ENCODE assay signal across 16 cellular contexts in genomic region chr5:108297042-108297596, GRCh38.
DNase-seq lines count a peak whose midpoint lies in the region; ATAC-seq, FAIRE-seq and TF ChIP-seq lines count a peak whose summit lies in the region.
"Had no signal": no experiment of that assay in that cellular context is flagged by ENCODE, and none has a peak within 500 bp of the region (broad histone marks: within the 10 kb centered on the region; RNA-seq: fewer than 3 reads in every experiment).

No MANE protein-coding gene starts in this region.

- TF ChIP-seq RAD21 in K562 (CRISPR knock-in tag; conservative IDR thresholded peaks at IDR 0.05 in 1 of 2, IDR thresholded peaks at IDR 0.05 in 1 of 2) = no peak

- CTCF ChIA-PET in K562 (lab: Yijun Ruan, JAX; ENCODE audit: low intra/inter-chr PET ratio) = no interaction called here

- no peak for TF ChIP-seq EP300 in K562 (IDR thresholded peaks at IDR 0.05; ENCODE audit: low read length)

- DNase-seq in K562 (ENCODE audit: extremely low read depth in 1 of 4, low spot score in 3 of 4) = no peak
- DNase-seq in activated CD4-positive, alpha-beta T cell treated with anti-CD3 and anti-CD28 coated beads for 4 hours = no peak
- no peak for DNase-seq in MG63
- DNase-seq: BE2C; Caco-2; CD8-positive, alpha-beta T cell; GOT3; H9 had no signal

- BruUV-seq in K562 (replicated peaks; lab: Mats Ljungman, UMichigan) = no TSS peak

- TF ChIP-seq CTCF in LNCAP (IDR thresholded peaks at IDR 0.05) = peak; percentile 14; the same call in 1 of the 2 replicates
- TF ChIP-seq CTCF in K562 (IDR thresholded peaks at IDR 0.05 in 2 of 3, conservative IDR thresholded peaks at IDR 0.05 in 1 of 3; ENCODE audit: insufficient read depth in 2 of 3, low read depth in 1 of 3, low read length in 3 of 3) = no peak

- in situ Hi-C loops in K562 (cut with MboI) = no loop called here

- H2AFZ ChIP-seq in K562 (ENCODE audit: low read depth, low read length) = no peak overlapping the region

- FAIRE-seq in K562 (lab: Jason Lieb, UNC) (no peak), islet of Langerhans (lab: Jason Lieb, UNC) (peak; percentile 90)
- FAIRE-seq: GM12878, GM18507, HepG2, HTR-8/SVneo had no signal

- ATAC-seq in K562 (no peak), HG03460 (IDR thresholded peaks at IDR 0.05; ENCODE audit: unreplicated experiment) (no peak), GM21423 (IDR thresholded peaks at IDR 0.05; ENCODE audit: unreplicated experiment) (no peak)
- ATAC-seq: CD8-positive, alpha-beta T cell; GM12878; HepG2 had no signal

- H4K20me1 ChIP-seq in K562 (replicated peaks; ENCODE audit: control insufficient read depth, insufficient read depth, low read length) = no peaks in the 10 kb centered on the region

- H3K4me3 ChIP-seq in K562 (no peak overlapping the region), MG63 (no peak overlapping the region)
- H3K4me3 ChIP-seq: GM12878 had no signal

- H3K36me3 ChIP-seq in K562 (ENCODE audit: control insufficient read depth, insufficient read depth, low read length) (no peaks in the 10 kb centered on the region), MG63 (no peaks in the 10 kb centered on the region)
- H3K36me3 ChIP-seq: BE2C had no signal

- H3K9me3 ChIP-seq in K562 (replicated peaks; ENCODE audit: control insufficient read depth, insufficient read depth, low read depth, low read length) = no peaks in the 10 kb centered on the region
- H3K9me3 ChIP-seq in MG63 = no peaks in the 10 kb centered on the region
- H3K9me3 ChIP-seq: BE2C, Caco-2 had no signal

- H3K27me3 ChIP-seq in K562 (ENCODE audit: control insufficient read depth in 2 of 2, insufficient read depth in 2 of 2, low read length in 2 of 2) (no peaks in the 10 kb centered on the region), MG63 (no peaks in the 10 kb centered on the region)
- H3K27me3 ChIP-seq: BE2C had no signal

- TF ChIP-seq POLR2A in K562 (conservative IDR thresholded peaks at IDR 0.05) = no peak

- no peak overlapping the region for H3K4me2 ChIP-seq in K562 (ENCODE audit: insufficient read depth, low read length)

- H3K9ac ChIP-seq in K562 (ENCODE audit: insufficient read depth in 1 of 2, low read depth in 2 of 2, low read length in 2 of 2) = no peak overlapping the region

- H3K27ac ChIP-seq in K562 (ENCODE audit: extremely low read depth, low read depth, low read length) = no peak overlapping the region

- no peaks in the 10 kb centered on the region for H3K79me2 ChIP-seq in K562 (ENCODE audit: control insufficient read depth, insufficient read depth, low read length)

- H3K9me1 ChIP-seq in K562 (ENCODE audit: control insufficient read depth, insufficient read depth, low read length) = no peaks in the 10 kb centered on the region

- intact Hi-C loops in K562 (cut with micrococcal nuclease) = no loop called here

- POLR2A ChIA-PET in K562 (lab: Yijun Ruan, JAX) = no interaction called here

- H3K4me1 ChIP-seq in K562 (replicated peaks in 1 of 2; ENCODE audit: control insufficient read depth in 2 of 2, insufficient read depth in 2 of 2, low read length in 2 of 2) = no peaks in the 10 kb centered on the region
- H3K4me1 ChIP-seq: Caco-2 had no signal

TF ChIP-seq in K562, 482 proteins besides CTCF, POLR2A, EP300 and RAD21:
- no peak for TF ChIP-seq TSC22D4 (tag; IDR thresholded peaks at IDR 0.05)
- TF ChIP-seq HDAC8 (tag; IDR thresholded peaks at IDR 0.05) = no peak
- TF ChIP-seq C11orf30 (IDR thresholded peaks at IDR 0.05; ENCODE audit: low read depth) = peak; percentile 66; the same call in 1 of the 2 replicates
- no peak for TF ChIP-seq TAF9B (IDR thresholded peaks at IDR 0.05; ENCODE audit: partially characterized antibody)
- TF ChIP-seq HDAC3 (IDR thresholded peaks at IDR 0.05; ENCODE audit: borderline replicate concordance, partially characterized antibody) = no peak
- no peak for TF ChIP-seq KLF13 (tag; IDR thresholded peaks at IDR 0.05; ENCODE audit: borderline replicate concordance, low read depth)
- peak; percentile 70 for TF ChIP-seq ZNF316 (IDR thresholded peaks at IDR 0.05)
